In the genomic region with DNA sequence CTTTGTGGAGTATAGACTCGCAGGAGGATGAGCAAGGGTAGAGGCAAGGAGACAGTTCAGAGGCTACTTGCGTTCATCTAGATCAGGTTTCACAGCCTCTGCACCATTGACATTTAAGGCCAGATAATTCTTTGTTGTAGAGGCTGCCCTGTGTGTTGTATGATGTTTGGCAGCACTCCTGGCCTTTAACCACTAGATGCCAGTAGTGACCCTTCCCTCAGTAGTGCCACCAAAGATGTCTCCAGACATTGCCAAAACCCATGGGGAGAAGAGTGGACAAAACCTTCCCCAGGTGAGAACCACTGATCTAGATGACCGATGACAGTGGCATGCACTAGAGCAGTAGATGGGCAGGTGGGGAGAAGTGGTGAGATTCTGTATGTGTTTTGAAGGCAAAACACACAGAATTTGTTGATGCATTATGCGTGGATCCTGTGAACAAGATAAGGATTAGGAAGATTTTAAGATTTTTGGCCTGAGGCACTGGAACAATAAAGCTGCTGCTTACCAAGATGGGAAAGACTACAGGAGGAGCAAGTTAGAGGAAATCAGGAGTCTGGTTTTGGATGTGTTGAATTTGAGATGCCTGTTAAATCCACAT, we compare ENCODE assay signal across 9 cellular contexts. TPM values are rescaled to one million over a fixed set of nuclear protein-coding genes. Genes with fewer than 3 reads are reported as not detected.
A peak's percentile ranks its signal among the peaks of the same experiment; 100 is the strongest.
DNase-seq lines count a peak whose midpoint lies in the region; ATAC-seq and TF ChIP-seq lines count a peak whose summit lies in the region.
"Had no signal": no experiment of that assay in that cellular context is flagged by ENCODE, and none has a peak within 500 bp of the region (broad histone marks: within the 10 kb centered on the region; RNA-seq: fewer than 3 reads in every experiment).

No MANE protein-coding gene starts in this region.

- DNase-seq in NCI-H446 (lab: John Stamatoyannopoulos, UW) (peak; percentile 9 to 60), NCI-H446 treated with DMSO at 0.1 percent for 48 hours (lab: John Stamatoyannopoulos, UW) (no peak), Panc1 (ENCODE audit: low read depth, low spot score) (peak; percentile 36), epithelial cell of esophagus (ENCODE audit: low read depth) (peak; percentile 59), naive B cell (no peak)
- no peak for DNase-seq in T-helper 2 cell treated with Interferon-gamma antibody and Interleukin-4, amounts not matched to agents 5 μg/mL and 100 μg/mL, for 36 hours (ENCODE audit: low spot score)
- DNase-seq in stimulated activated CD4-positive, alpha-beta T cell treated with anti-CD3 and anti-CD28 coated beads, Interleukin-2, amount 100 ng/mL, for 24 hours, result no peak

- in situ Hi-C loops in Panc1 (cut with HindIII; ENCODE audit: low pct_unique_long_range_greater_than_20kb, low sequenced_read_pairs), result no loop called here

- H3K4me3 Mint-ChIP-seq in naive B cell, result no peak overlapping the region
- no peak overlapping the region for H3K4me3 Mint-ChIP-seq in T-helper 2 cell treated with Interferon-gamma antibody and Interleukin-4, amounts not matched to agents 5 μg/mL and 100 μg/mL, for 36 hours

- peak; percentile 81 for TF ChIP-seq CTCF in Panc1 (IDR thresholded peaks at IDR 0.05)
- peak; percentile 69 for TF ChIP-seq CTCF in epithelial cell of esophagus (IDR thresholded peaks at IDR 0.05; ENCODE audit: insufficient read depth, low read depth, low read length, missing control alignments)

- H3K4me1 ChIP-seq in Panc1 (ENCODE audit: control insufficient read depth, insufficient read depth, low read length), result no peaks in the 10 kb centered on the region

- H3K4me1 Mint-ChIP-seq in naive B cell, result no peaks in the 10 kb centered on the region
- no peaks in the 10 kb centered on the region for H3K4me1 Mint-ChIP-seq in T-helper 2 cell treated with Interferon-gamma antibody and Interleukin-4, amounts not matched to agents 5 μg/mL and 100 μg/mL, for 36 hours (ENCODE audit: low read depth)

- peaks cover 10 to 17% (median 16%) of the 10 kb centered on the region in 3 donors for H3K27me3 Mint-ChIP-seq in naive B cell
- H3K27me3 Mint-ChIP-seq in T-helper 2 cell treated with Interferon-gamma antibody and Interleukin-4, amounts not matched to agents 5 μg/mL and 100 μg/mL, for 36 hours (ENCODE audit: low read depth), result peaks cover 7% of the 10 kb centered on the region

- H3K27me3 ChIP-seq in Panc1 (ENCODE audit: control insufficient read depth, insufficient read depth, low read length), result peaks cover 4% of the 10 kb centered on the region
- H3K27me3 ChIP-seq: BLaER1 treated with 17β-estradiol and CSF1 and Interleukin-3, amounts not matched to agents 10 nM and 100 nM had no signal

- H3K36me3 ChIP-seq in Panc1 (ENCODE audit: control insufficient read depth, insufficient read depth, low read length), result no peaks in the 10 kb centered on the region
- H3K36me3 ChIP-seq: BLaER1 treated with 17β-estradiol and CSF1 and Interleukin-3, amounts not matched to agents 10 nM and 100 nM had no signal

- POLR2A ChIA-PET in Panc1 (lab: Charles Lee), result no interaction called here

- H3K36me3 Mint-ChIP-seq in naive B cell, result no peaks in the 10 kb centered on the region
- H3K36me3 Mint-ChIP-seq in T-helper 2 cell treated with Interferon-gamma antibody and Interleukin-4, amounts not matched to agents 5 μg/mL and 100 μg/mL, for 36 hours (ENCODE audit: low read depth), result no peaks in the 10 kb centered on the region

- no TSS peak for BruUV-seq in Panc1 (replicated peaks; lab: Mats Ljungman, UMichigan)

- no peaks in the 10 kb centered on the region for H3K9me3 Mint-ChIP-seq in naive B cell
- H3K9me3 Mint-ChIP-seq in T-helper 2 cell treated with Interferon-gamma antibody and Interleukin-4, amounts not matched to agents 5 μg/mL and 100 μg/mL, for 36 hours, result no peaks in the 10 kb centered on the region

- H3K4me3 ChIP-seq in Panc1 (ENCODE audit: low read depth in 2 of 2, low read length in 2 of 2), result no peak overlapping the region
- H3K4me3 ChIP-seq in epithelial cell of esophagus (ENCODE audit: low read length), result no peak overlapping the region
- H3K4me3 ChIP-seq: BLaER1 treated with 17β-estradiol and CSF1 and Interleukin-3, amounts not matched to agents 10 nM and 100 nM had no signal

- no peak overlapping the region for H3K27ac ChIP-seq in Panc1 (ENCODE audit: low read length)
- H3K27ac ChIP-seq: BLaER1 treated with 17β-estradiol and CSF1 and Interleukin-3, amounts not matched to agents 10 nM and 100 nM had no signal

- intact Hi-C loops in Panc1 (cut with micrococcal nuclease; ENCODE audit: unreplicated experiment), result loop anchor here (5.0 to 10.0 kb wide), 2 partner anchors 160 to 582 kb away; no protein-coding TSS in a partner anchor

- ATAC-seq in HG03565 (IDR thresholded peaks at IDR 0.05; ENCODE audit: unreplicated experiment) (peak; percentile 54), Panc1 (peak; percentile 90), naive B cell (ENCODE audit: low read depth in 2 of 2) (peak; percentile 23 to 40)

- CTCF ChIA-PET in Panc1 (lab: Charles Lee), result no interaction called here

- H3K9me3 ChIP-seq in Panc1 (ENCODE audit: control insufficient read depth, insufficient read depth, low read depth, low read length), result no peaks in the 10 kb centered on the region
- H3K9me3 ChIP-seq: BLaER1 treated with 17β-estradiol and CSF1 and Interleukin-3, amounts not matched to agents 10 nM and 100 nM had no signal

- H3K27ac Mint-ChIP-seq in naive B cell, result no peak overlapping the region
- H3K27ac Mint-ChIP-seq in T-helper 2 cell treated with Interferon-gamma antibody and Interleukin-4, amounts not matched to agents 5 μg/mL and 100 μg/mL, for 36 hours, result no peak overlapping the region

RNA-seq across cellular contexts. Expression of gene COG2, which starts 9.9 kb away (rescaled TPM):
- total RNA-seq in Panc1 (2021; ENCODE audit: unreplicated experiment), result 20.5 TPM
- 12.1 TPM for polyA plus RNA-seq in Panc1 (2012; ENCODE audit: insufficient read length)
- polyA plus RNA-seq in naive B cell (ENCODE audit: low read depth in 6 of 6), result 10 to 100 TPM; 23.6 to 39.7 (median 33.9) TPM

Comparison
In these comparisons a context has a peak if more than half of its experiments do, and no peak if none do; other contexts are left out.
1. DNase-seq: peak in NCI-H446 (2 of 2), Panc1 (single experiment) and epithelial cell of esophagus (single experiment); none in NCI-H446 treated with DMSO at 0.1 percent for 48 hours (single experiment), naive B cell (single experiment), T-helper 2 cell treated with Interferon-gamma antibody and Interleukin-4, amounts not matched to agents 5 μg/mL and 100 μg/mL, for 36 hours (single experiment) and stimulated activated CD4-positive, alpha-beta T cell treated with anti-CD3 and anti-CD28 coated beads, Interleukin-2, amount 100 ng/mL, for 24 hours (0 of 2).
2. ATAC-seq: peak in every context shown above with its lines; median percentile 90 in Panc1; 54 in HG03565; 32 in naive B cell.